16 cellular contexts compared by ENCODE assay signal in genomic region chr17:73585583-73585982, GRCh38. TPM values are rescaled to one million over a fixed set of nuclear protein-coding genes. Genes with fewer than 3 reads are reported as not detected.
DNase-seq lines count a peak whose midpoint lies in the region; ATAC-seq and TF ChIP-seq lines count a peak whose summit lies in the region.
"Had no signal": no experiment of that assay in that cellular context is flagged by ENCODE, and none has a peak within 500 bp of the region (broad histone marks: within the 10 kb centered on the region; RNA-seq: fewer than 3 reads in every experiment).

No MANE protein-coding gene starts in this region.

- no peak overlapping the region for H3K4me3 Mint-ChIP-seq in activated naive CD8-positive, alpha-beta T cell treated with anti-CD3 and anti-CD28 coated beads, Interleukin-2, amount 50 U/mL, for 24 hours
- H3K4me3 Mint-ChIP-seq in activated naive CD8-positive, alpha-beta T cell treated with anti-CD3 and anti-CD28 coated beads for 36 hours, result no peak overlapping the region
- H3K4me3 Mint-ChIP-seq in type B pancreatic cell, result no peak overlapping the region

- H3K27ac Mint-ChIP-seq in activated naive CD8-positive, alpha-beta T cell treated with anti-CD3 and anti-CD28 coated beads, Interleukin-2, amount 50 U/mL, for 24 hours, result no peak overlapping the region
- H3K27ac Mint-ChIP-seq in activated naive CD8-positive, alpha-beta T cell treated with anti-CD3 and anti-CD28 coated beads for 36 hours, result no peak overlapping the region
- H3K27ac Mint-ChIP-seq in type B pancreatic cell, result no peak overlapping the region

- no peaks in the 10 kb centered on the region for H3K36me3 Mint-ChIP-seq in activated naive CD8-positive, alpha-beta T cell treated with anti-CD3 and anti-CD28 coated beads, Interleukin-2, amount 50 U/mL, for 24 hours (ENCODE audit: low read depth)
- H3K36me3 Mint-ChIP-seq in activated naive CD8-positive, alpha-beta T cell treated with anti-CD3 and anti-CD28 coated beads for 36 hours, result no peaks in the 10 kb centered on the region
- H3K36me3 Mint-ChIP-seq in type B pancreatic cell, result no peaks in the 10 kb centered on the region

- H3K9me3 Mint-ChIP-seq in activated naive CD8-positive, alpha-beta T cell treated with anti-CD3 and anti-CD28 coated beads, Interleukin-2, amount 50 U/mL, for 24 hours, result no peaks in the 10 kb centered on the region
- no peaks in the 10 kb centered on the region for H3K9me3 Mint-ChIP-seq in activated naive CD8-positive, alpha-beta T cell treated with anti-CD3 and anti-CD28 coated beads for 36 hours
- H3K9me3 Mint-ChIP-seq in type B pancreatic cell, result no peaks in the 10 kb centered on the region

- peak; percentile 8 for ATAC-seq in activated naive CD8-positive, alpha-beta T cell treated with anti-CD3 and anti-CD28 coated beads, Interleukin-2, amount 50 U/mL, for 24 hours
- ATAC-seq in HCT116 (peak; percentile 41; the same call in 1 of the 2 replicates), GM21723 (IDR thresholded peaks at IDR 0.05; ENCODE audit: unreplicated experiment) (no peak)
- ATAC-seq: heart right ventricle, mucosa of descending colon, pancreas had no signal

- POLR2A ChIA-PET in HCT116 (lab: Charles Lee), result no interaction called here

- H3K27me3 Mint-ChIP-seq in activated naive CD8-positive, alpha-beta T cell treated with anti-CD3 and anti-CD28 coated beads, Interleukin-2, amount 50 U/mL, for 24 hours, result no peaks in the 10 kb centered on the region
- H3K27me3 Mint-ChIP-seq in activated naive CD8-positive, alpha-beta T cell treated with anti-CD3 and anti-CD28 coated beads for 36 hours, result no peaks in the 10 kb centered on the region
- peaks cover 13% of the 10 kb centered on the region for H3K27me3 Mint-ChIP-seq in type B pancreatic cell

- H3K4me1 ChIP-seq in HCT116 (ENCODE audit: control insufficient read depth in 1 of 2, insufficient read depth in 2 of 2, low read length in 2 of 2), result peaks cover 2 to 10% of the 10 kb centered on the region in 2 experiments; a peak in 3 of 4 replicates
- H3K4me1 ChIP-seq: pancreas had no signal

- peak in 2 of 3 experiments; percentile 32 to 48; a peak in 4 of 6 replicates for TF ChIP-seq CTCF in HCT116 (IDR thresholded peaks at IDR 0.05 in 2 of 3, conservative IDR thresholded peaks at IDR 0.05 in 1 of 3; ENCODE audit: borderline replicate concordance in 1 of 3, insufficient read depth in 1 of 3, low read depth in 2 of 3, low read length in 2 of 3)
- TF ChIP-seq CTCF in choroid plexus epithelial cell (conservative IDR thresholded peaks at IDR 0.05; ENCODE audit: low read depth, low read length), result peak; percentile 22
- TF ChIP-seq CTCF in type B pancreatic cell (conservative IDR thresholded peaks at IDR 0.05), result peak; percentile 37
- TF ChIP-seq CTCF in foreskin fibroblast (IDR thresholded peaks at IDR 0.05; ENCODE audit: low read depth, low read length), result no peak

- RAD21 ChIA-PET in HCT116 (lab: Charles Lee; ENCODE audit: low non-redundant PET in 1 of 2, low total read pairs in 2 of 2, uncharacterized antibody in 2 of 2, unreplicated experiment in 2 of 2), result no interaction called here

- peaks cover 7% of the 10 kb centered on the region; the same call in 1 of the 2 replicates for H3K27me3 ChIP-seq in HCT116 (ENCODE audit: insufficient read depth, low read length)
- H3K27me3 ChIP-seq: heart right ventricle, pancreas had no signal

- H3K4me2 ChIP-seq in HCT116 (ENCODE audit: low read length), result no peak overlapping the region

- TF ChIP-seq POLR2A in HCT116 (IDR thresholded peaks at IDR 0.05; ENCODE audit: borderline replicate concordance, extremely low read depth, insufficient read depth, insufficient read length), result no peak

- intact Hi-C loops in HCT116 (cut with micrococcal nuclease), result no loop called here

- no TSS peak for BruUV-seq in HCT116 (replicated peaks; lab: Mats Ljungman, UMichigan)

- peak; percentile 36; the same call in 1 of the 2 replicates for TF ChIP-seq RAD21 in HCT116 (IDR thresholded peaks at IDR 0.05; ENCODE audit: low read depth)

- H3K4me3 ChIP-seq in HCT116 (replicated peaks in 1 of 2; ENCODE audit: low read depth in 1 of 2, low read length in 2 of 2) (no peak overlapping the region), choroid plexus epithelial cell (ENCODE audit: low read depth, low read length) (no peak overlapping the region), foreskin fibroblast (ENCODE audit: low read depth in 1 of 2, low read length in 2 of 2) (no peak overlapping the region)
- H3K4me3 ChIP-seq: heart right ventricle, mucosa of descending colon, pancreas had no signal

- CTCF ChIA-PET in HCT116 (lab: Charles Lee), result interaction anchor here (1.0 to 1.1 kb wide), 3 partner anchors 22 to 413 kb away, joined by 3 to 5 read pairs (median 3); no protein-coding TSS in a partner anchor

- H3K79me2 ChIP-seq in HCT116 (ENCODE audit: insufficient read depth, low read length), result no peaks in the 10 kb centered on the region

- peak; percentile 13 for DNase-seq in activated naive CD8-positive, alpha-beta T cell treated with anti-CD3 and anti-CD28 coated beads, Interleukin-2, amount 50 U/mL, for 24 hours
- no peak for DNase-seq in activated naive CD8-positive, alpha-beta T cell treated with anti-CD3 and anti-CD28 coated beads for 36 hours
- DNase-seq in HCT116 (ENCODE audit: low read depth, low spot score) (no peak), choroid plexus epithelial cell (ENCODE audit: low read depth) (peak; percentile 2), type B pancreatic cell (ENCODE audit: extremely low spot score, unreplicated experiment) (no peak), LoVo (ENCODE audit: low spot score) (no peak), foreskin fibroblast (no peak)
- DNase-seq: cerebellar nuclear complex, DMS53, heart right ventricle, mucosa of descending colon, NCI-H748 treated with DMSO at 0.1 percent for 48 hours, pancreas had no signal

- H3K4me1 Mint-ChIP-seq in activated naive CD8-positive, alpha-beta T cell treated with anti-CD3 and anti-CD28 coated beads, Interleukin-2, amount 50 U/mL, for 24 hours, result peaks cover 28% of the 10 kb centered on the region
- peaks cover 35% of the 10 kb centered on the region for H3K4me1 Mint-ChIP-seq in activated naive CD8-positive, alpha-beta T cell treated with anti-CD3 and anti-CD28 coated beads for 36 hours
- peaks cover 29% of the 10 kb centered on the region for H3K4me1 Mint-ChIP-seq in type B pancreatic cell (ENCODE audit: unreplicated experiment)

- H3K27ac ChIP-seq in HCT116 (ENCODE audit: low read depth, low read length), result no peak overlapping the region
- H3K27ac ChIP-seq: epithelial cell of prostate, heart right ventricle, HL-60, pancreas had no signal

- H3K9me2 ChIP-seq in HCT116 (ENCODE audit: insufficient read depth), result no peaks in the 10 kb centered on the region

- no peak overlapping the region for H3K9ac ChIP-seq in HCT116 (ENCODE audit: low read length)

- no peak overlapping the region for H2AFZ ChIP-seq in HCT116 (ENCODE audit: low read depth, low read length, poor library complexity, severe bottlenecking)

- no peaks in the 10 kb centered on the region for H3K36me3 ChIP-seq in HCT116 (ENCODE audit: control insufficient read depth in 1 of 2, insufficient read depth in 2 of 2, low read length in 2 of 2)
- H3K36me3 ChIP-seq: heart right ventricle, pancreas had no signal

- no peaks in the 10 kb centered on the region for H4K20me1 ChIP-seq in HCT116 (ENCODE audit: insufficient read depth)

- H3K9me3 ChIP-seq in HCT116 (ENCODE audit: control insufficient read depth in 1 of 2, insufficient read depth in 1 of 2, low read depth in 1 of 2, low read length in 2 of 2), result no peaks in the 10 kb centered on the region
- H3K9me3 ChIP-seq: heart right ventricle, mucosa of descending colon, pancreas had no signal

TF ChIP-seq in HCT116, 20 proteins besides CTCF, POLR2A, EP300 and RAD21:
- TF ChIP-seq, protein P1, sequence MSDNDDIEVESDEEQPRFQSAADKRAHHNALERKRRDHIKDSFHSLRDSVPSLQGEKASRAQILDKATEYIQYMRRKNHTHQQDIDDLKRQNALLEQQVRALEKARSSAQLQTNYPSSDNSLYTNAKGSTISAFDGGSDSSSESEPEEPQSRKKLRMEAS (IDR thresholded peaks at IDR 0.05), result no peak
- no peak for TF ChIP-seq YY1 (IDR thresholded peaks at IDR 0.05; ENCODE audit: extremely low read depth, insufficient replicate concordance, low read depth, low read length)
- TF ChIP-seq EZH2phosphoT487 (IDR thresholded peaks at IDR 0.05; ENCODE audit: borderline replicate concordance), result no peak
- TF ChIP-seq EZH2 (IDR thresholded peaks at IDR 0.05), result no peak
- no peak for TF ChIP-seq ZNF274 (IDR thresholded peaks at IDR 0.05; ENCODE audit: low read depth, low read length)
TF ChIP-seq in HCT116: peak in this region for 0.

RNA-seq across cellular contexts. Expression of gene SDK2, which starts 58.7 kb away (rescaled TPM):
- total RNA-seq in activated naive CD8-positive, alpha-beta T cell treated with anti-CD3 and anti-CD28 coated beads for 36 hours, result 1 to 10 TPM; 1.4 to 1.6 TPM
- total RNA-seq in HCT116 (2021; ENCODE audit: unreplicated experiment), result 0.10 TPM
- 0.04 and 0.08 TPM in 2 replicates for polyA plus RNA-seq in HCT116 (2012)
- total RNA-seq in type B pancreatic cell (ENCODE audit: low replicate concordance), result 4.6 and 47.3 TPM in 2 replicates

Comparison
In these comparisons a context has a peak if more than half of its experiments do, and no peak if none do; other contexts are left out.
1. DNase-seq: peak in activated naive CD8-positive, alpha-beta T cell treated with anti-CD3 and anti-CD28 coated beads, Interleukin-2, amount 50 U/mL, for 24 hours (single experiment) and choroid plexus epithelial cell (single experiment); none in activated naive CD8-positive, alpha-beta T cell treated with anti-CD3 and anti-CD28 coated beads for 36 hours (single experiment), HCT116 (single experiment), type B pancreatic cell (single experiment), LoVo (single experiment) and foreskin fibroblast (0 of 2).